27 cellular contexts compared by ENCODE assay signal in the genomic region with DNA sequence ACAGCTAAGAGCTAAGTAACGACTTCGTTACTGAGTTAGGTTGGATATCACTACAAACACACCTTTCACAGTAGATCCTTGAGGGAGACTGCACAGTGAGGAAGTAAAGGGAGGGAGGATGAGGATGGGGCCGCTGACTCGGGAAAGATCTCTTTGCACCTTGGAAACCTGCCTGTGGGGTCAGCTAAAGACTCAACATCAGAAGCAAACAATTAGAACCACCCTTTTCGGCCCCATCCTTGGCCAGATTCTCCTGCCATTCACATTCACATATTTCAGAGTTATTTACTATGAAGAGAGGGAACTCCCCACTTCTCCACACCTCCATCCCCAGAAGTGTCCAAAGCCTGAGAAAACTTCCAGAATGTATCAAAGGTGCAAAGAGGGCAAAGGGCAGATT. TPM values are rescaled to one million over a fixed set of nuclear protein-coding genes. Genes with fewer than 3 reads are reported as not detected.
DNase-seq lines count a peak whose midpoint lies in the region; ATAC-seq, FAIRE-seq and TF ChIP-seq lines count a peak whose summit lies in the region.
"Had no signal": no experiment of that assay in that cellular context is flagged by ENCODE, and none has a peak within 500 bp of the region (broad histone marks: within the 10 kb centered on the region; RNA-seq: fewer than 3 reads in every experiment).

No MANE protein-coding gene starts in this region.

- TF ChIP-seq EP300 in HepG2 (IDR thresholded peaks at IDR 0.05; ENCODE audit: low read depth in 2 of 2, low read length in 2 of 2) = no peak
- TF ChIP-seq EP300 in HepG2 (CRISPR knock-in tag; IDR thresholded peaks at IDR 0.05; ENCODE audit: borderline replicate concordance) = no peak

- no peak for TF ChIP-seq CTCF in HepG2 (CRISPR knock-in tag; IDR thresholded peaks at IDR 0.05)
- no peak for TF ChIP-seq CTCF in right lobe of liver (IDR thresholded peaks at IDR 0.05)
- no peak for TF ChIP-seq CTCF in endodermal cell (conservative IDR thresholded peaks at IDR 0.05)
- no peak for TF ChIP-seq CTCF in gastrocnemius medialis (IDR thresholded peaks at IDR 0.05 in 4 of 5, conservative IDR thresholded peaks at IDR 0.05 in 1 of 5)
- no peak for TF ChIP-seq CTCF in activated CD8-positive, alpha-beta T cell treated with anti-CD3 and anti-CD28 coated beads for 36 hours (IDR thresholded peaks at IDR 0.05)

- TSS peak; percentile 27 for BruUV-seq in HepG2 (replicated peaks; lab: Mats Ljungman, UMichigan)

- no peak for FAIRE-seq in HepG2 (lab: Jason Lieb, UNC)
- FAIRE-seq: GM12891 had no signal

- in situ Hi-C loops in HepG2 (cut with HindIII; ENCODE audit: extremely low pct_ligation_motif_present, low pct_unique_long_range_greater_than_20kb) = no loop called here
- in situ Hi-C loops in gastrocnemius medialis (cut with MboI; ENCODE audit: low sequenced_read_pairs in 4 of 4) = no loop called here

- H3K27ac Mint-ChIP-seq in endodermal cell = peak overlapping the region; percentile 75
- no peak overlapping the region for H3K27ac Mint-ChIP-seq in activated CD8-positive, alpha-beta T cell treated with anti-CD3 and anti-CD28 coated beads for 36 hours
- H3K27ac Mint-ChIP-seq: GM23338 had no signal

- H3K27ac ChIP-seq in HepG2 (ENCODE audit: extremely low read length, insufficient read depth, low read length) (no peak overlapping the region), right lobe of liver (no peak overlapping the region), endodermal cell (ENCODE audit: low read depth, low read length) (no peak overlapping the region), gastrocnemius medialis (peak overlapping the region; percentile 3 to 38 (median 8))
- H3K27ac ChIP-seq: PC-9, SJSA1 had no signal

- H3K36me3 Mint-ChIP-seq in endodermal cell (ENCODE audit: low read depth) = peaks cover 45% of the 10 kb centered on the region
- H3K36me3 Mint-ChIP-seq in activated CD8-positive, alpha-beta T cell treated with anti-CD3 and anti-CD28 coated beads for 36 hours (ENCODE audit: low read depth) = peaks cover 6% of the 10 kb centered on the region

- TF ChIP-seq POLR2A in HepG2 (IDR thresholded peaks at IDR 0.05; ENCODE audit: insufficient read depth in 1 of 2, low read depth in 2 of 2, low read length in 2 of 2) (no peak), right lobe of liver (IDR thresholded peaks at IDR 0.05) (no peak), gastrocnemius medialis (IDR thresholded peaks at IDR 0.05) (no peak)

- CTCF ChIA-PET in HepG2 (lab: Yijun Ruan, JAX; ENCODE audit: low intra/inter-chr PET ratio, low total read pairs) = no interaction called here
- CTCF ChIA-PET in activated CD8-positive, alpha-beta T cell treated with anti-CD3 and anti-CD28 coated beads for 36 hours (lab: Charles Lee) = no interaction called here

- WGBS in HepG2 (ENCODE audit: low lambda C conversion rate) = 96% methylated on average over 5 of the region's 5 CpGs
- whole genome bisulfite sequencing in right lobe of liver (ENCODE audit: insufficient coverage, low coverage, low lambda C conversion rate, missing lambda C conversion rate) = 89% methylated on average over 5 of the region's 5 CpGs
- 98% methylated on average over 2 of the region's 5 CpGs; no CpG with 5 or more reads in 1 of the 2 experiments for WGBS in endodermal cell (ENCODE audit: insufficient coverage in 1 of 2, insufficient read length in 1 of 2), 2 experiments

- H3K9me3 ChIP-seq in HepG2 (ENCODE audit: low read length) = no peaks in the 10 kb centered on the region
- H3K9me3 ChIP-seq in right lobe of liver = no peaks in the 10 kb centered on the region
- H3K9me3 ChIP-seq in endodermal cell (ENCODE audit: control insufficient read depth, low read length) = no peaks in the 10 kb centered on the region
- no peaks in the 10 kb centered on the region for H3K9me3 ChIP-seq in gastrocnemius medialis
- H3K9me3 ChIP-seq: SJSA1 had no signal

- H3K4me3 ChIP-seq in HepG2 (replicated peaks in 1 of 3; ENCODE audit: insufficient read depth in 1 of 3, low read depth in 2 of 3, low read length in 3 of 3) = no peak overlapping the region
- no peak overlapping the region for H3K4me3 ChIP-seq in right lobe of liver
- H3K4me3 ChIP-seq in endodermal cell (ENCODE audit: low read length) = no peak overlapping the region
- no peak overlapping the region for H3K4me3 ChIP-seq in gastrocnemius medialis
- H3K4me3 ChIP-seq: GM23338, PC-9, SJSA1 had no signal

- H4K20me1 ChIP-seq in HepG2 (ENCODE audit: insufficient read depth, low read length) = peaks cover 3% of the 10 kb centered on the region; the same call in 1 of the 2 replicates

- intact Hi-C loops in HepG2 (cut with micrococcal nuclease; ENCODE audit: unreplicated experiment) (no loop called here), right lobe of liver (cut with DNase I) (no loop called here), gastrocnemius medialis (cut with DNase I; ENCODE audit: low total_unique reads) (loop anchor here (1.0 to 10.0 kb wide), 4 partner anchors 70 to 604 kb away; a partner anchor contains a TSS)
- intact Hi-C loops in activated CD8-positive, alpha-beta T cell treated with anti-CD3 and anti-CD28 coated beads for 36 hours (cut with micrococcal nuclease) = no loop called here

- H3K9me3 Mint-ChIP-seq in endodermal cell = no peaks in the 10 kb centered on the region
- H3K9me3 Mint-ChIP-seq in activated CD8-positive, alpha-beta T cell treated with anti-CD3 and anti-CD28 coated beads for 36 hours = no peaks in the 10 kb centered on the region
- H3K9me3 Mint-ChIP-seq: GM23338, H9 had no signal

- no peaks in the 10 kb centered on the region for H3K79me2 ChIP-seq in HepG2 (ENCODE audit: insufficient read depth, low read length)

- no peaks in the 10 kb centered on the region for H3K27me3 Mint-ChIP-seq in endodermal cell (ENCODE audit: insufficient read depth)
- H3K27me3 Mint-ChIP-seq in activated CD8-positive, alpha-beta T cell treated with anti-CD3 and anti-CD28 coated beads for 36 hours = no peaks in the 10 kb centered on the region

- ATAC-seq in HepG2 (no peak), right lobe of liver (no peak), gastrocnemius medialis (no peak)
- ATAC-seq in activated CD8-positive, alpha-beta T cell treated with anti-CD3 and anti-CD28 coated beads for 36 hours = no peak

- H3K4me3 Mint-ChIP-seq in endodermal cell = no peak overlapping the region
- H3K4me3 Mint-ChIP-seq in activated CD8-positive, alpha-beta T cell treated with anti-CD3 and anti-CD28 coated beads for 36 hours = no peak overlapping the region
- H3K4me3 Mint-ChIP-seq: GM23338, H9 had no signal

- peaks cover 34% of the 10 kb centered on the region for H3K4me1 Mint-ChIP-seq in endodermal cell
- H3K4me1 Mint-ChIP-seq in activated CD8-positive, alpha-beta T cell treated with anti-CD3 and anti-CD28 coated beads for 36 hours (ENCODE audit: low read depth) = peaks cover 2% of the 10 kb centered on the region

- peaks cover 10 to 36% of the 10 kb centered on the region in 2 experiments; a peak in 4 of 5 replicates for H3K36me3 ChIP-seq in HepG2 (replicated peaks in 1 of 2; ENCODE audit: control insufficient read depth in 1 of 2, insufficient read depth in 2 of 2, low read length in 2 of 2)
- H3K36me3 ChIP-seq in right lobe of liver = peaks cover 0 to 54% (median 30%) of the 10 kb centered on the region in 4 donors
- peaks cover 64% of the 10 kb centered on the region for H3K36me3 ChIP-seq in endodermal cell (ENCODE audit: control insufficient read depth, insufficient read depth, low read length)
- peaks cover 0 to 4% of the 10 kb centered on the region in 2 donors for H3K36me3 ChIP-seq in gastrocnemius medialis

- no peak overlapping the region for H3K9ac ChIP-seq in HepG2 (ENCODE audit: insufficient read depth, low read depth, low read length)
- no peak overlapping the region for H3K9ac ChIP-seq in endodermal cell (ENCODE audit: extremely low read depth, low read length, poor library complexity, severe bottlenecking)

- no peak for DNase-seq in HepG2 (ENCODE audit: low spot score)
- DNase-seq in right lobe of liver = no peak
- DNase-seq in endodermal cell = peak; percentile 26
- DNase-seq in gastrocnemius medialis = no peak
- DNase-seq in NCI-H510A treated with DMSO at 0.1 percent for 48 hours (lab: John Stamatoyannopoulos, UW) = no peak
- no peak for DNase-seq in activated CD8-positive, alpha-beta T cell treated with anti-CD3 and anti-CD28 coated beads for 36 hours
- DNase-seq in stimulated activated CD4-positive, alpha-beta T cell treated with anti-CD3 and anti-CD28 coated beads, Interleukin-1b, Interleukin-23, amount 100 ng/mL, for 48 hours = no peak
- no peak for DNase-seq in ecto neural progenitor cell (ENCODE audit: low spot score)
- DNase-seq: Calu3, DMS79 treated with DMSO at 0.1 percent for 48 hours, GF-D8, H9, NCI-H1092, NCI-H1436, NCI-H187, NCI-H2081 treated with DMSO at 0.1 percent for 48 hours, NCI-H2171, NCI-H524 treated with DMSO at 0.1 percent for 48 hours, NCI-H774, PC-9, Right ventricle myocardium superior, RPMI8226 had no signal

- H3K4me1 ChIP-seq in HepG2 (ENCODE audit: insufficient read depth, low read length) = peaks cover 16% of the 10 kb centered on the region; the same call in 1 of the 2 replicates
- H3K4me1 ChIP-seq in right lobe of liver = no peaks in the 10 kb centered on the region
- peaks cover 19% of the 10 kb centered on the region for H3K4me1 ChIP-seq in endodermal cell (ENCODE audit: control insufficient read depth, insufficient read depth, low read length)
- H3K4me1 ChIP-seq in gastrocnemius medialis = peaks cover 21 to 22% of the 10 kb centered on the region in 2 donors
- H3K4me1 ChIP-seq: SJSA1 had no signal

- no peak overlapping the region for H3K4me2 ChIP-seq in HepG2 (ENCODE audit: low read depth, low read length)
- H3K4me2 ChIP-seq: GM23338, PC-9 had no signal

- no peak for TF ChIP-seq RAD21 in HepG2 (CRISPR knock-in tag; IDR thresholded peaks at IDR 0.05)

- POLR2A ChIA-PET in HepG2 (lab: Yijun Ruan, JAX) = no interaction called here
- POLR2A ChIA-PET in activated CD8-positive, alpha-beta T cell treated with anti-CD3 and anti-CD28 coated beads for 36 hours (lab: Charles Lee) = no interaction called here

- no peak overlapping the region for H2AFZ ChIP-seq in HepG2 (ENCODE audit: low read length)
- H2AFZ ChIP-seq: GM23338, PC-9 had no signal

- H3K27me3 ChIP-seq in HepG2 (ENCODE audit: control insufficient read depth in 1 of 2, insufficient read depth in 2 of 2, low read length in 2 of 2) (no peaks in the 10 kb centered on the region), right lobe of liver (no peaks in the 10 kb centered on the region), endodermal cell (ENCODE audit: control insufficient read depth, insufficient read depth, low read length, poor library complexity, severe bottlenecking) (no peaks in the 10 kb centered on the region), gastrocnemius medialis (no peaks in the 10 kb centered on the region)
- H3K27me3 ChIP-seq: SJSA1 had no signal

RNA-seq across cellular contexts. Expression of a gene that starts 47.1 kb away (rescaled TPM):
- total RNA-seq in HepG2 (2016; rRNA removed; fragmentation: Illumina TruSeq; extraction: Trizol) (0.20 TPM in 2 replicates), right lobe of liver (not detected), endodermal cell (1 to 10 TPM; 1.2 to 1.5 TPM), gastrocnemius medialis (under 1 TPM in 1 of 4 donors, not detected in 3; 0.18 TPM)
- 0.20 and 0.26 TPM in 2 replicates for total RNA-seq in HepG2 (2016; cell fraction: cytosol; rRNA removed; fragmentation: Illumina TruSeq; extraction: Trizol; ENCODE audit: low read depth)
- total RNA-seq in HepG2 (2016; cell fraction: insoluble cytoplasmic fraction; rRNA removed; fragmentation: Illumina TruSeq; extraction: Trizol) = 0.18 and 0.26 TPM in 2 replicates
- total RNA-seq in HepG2 (2016; cell fraction: membrane; rRNA removed; fragmentation: Illumina TruSeq; extraction: Trizol) = 0.45 TPM in 1 of 2 replicates, not detected in the other
- total RNA-seq in HepG2 (2016; cell fraction: nucleus; rRNA removed; fragmentation: Illumina TruSeq; extraction: Trizol) = not detected in 2 replicates
- 0.25 and 0.56 TPM in 2 replicates for polyA plus RNA-seq in HepG2 (2011; rRNA removed)
- polyA plus RNA-seq in HepG2 (2011; cell fraction: cytosol; rRNA removed) = 0.28 and 0.48 TPM in 2 replicates
- polyA plus RNA-seq in HepG2 (2011; cell fraction: nucleus; rRNA removed) = 0.23 and 0.24 TPM in 2 replicates
- polyA plus RNA-seq in HepG2 (2012) = not detected in 2 replicates
- 0.07 and 0.22 TPM in 2 replicates for polyA plus RNA-seq in HepG2 (2016; cell fraction: cytosol; fragmentation: Illumina TruSeq; extraction: Trizol; ENCODE audit: low read depth)
- 0.29 and 0.39 TPM in 2 replicates for polyA plus RNA-seq in HepG2 (2016; cell fraction: insoluble cytoplasmic fraction; fragmentation: Illumina TruSeq; extraction: Trizol; ENCODE audit: low read depth)
- polyA plus RNA-seq in HepG2 (2016; cell fraction: membrane; fragmentation: Illumina TruSeq; extraction: Trizol; ENCODE audit: low read depth) = 0.48 and 0.54 TPM in 2 replicates
- 0.59 TPM in 1 of 2 replicates, not detected in the other for polyA plus RNA-seq in HepG2 (2016; cell fraction: nucleus; fragmentation: Illumina TruSeq; extraction: Trizol; ENCODE audit: insufficient read depth, low read depth)
- 0.70 TPM in 1 of 2 replicates, not detected in the other for polyA minus RNA-seq in HepG2 (2011; rRNA and poly(A)+ RNA removed; ENCODE audit: low replicate concordance)
- polyA minus RNA-seq in HepG2 (2011; cell fraction: cytosol; rRNA and poly(A)+ RNA removed) = not detected in 2 replicates
- not detected in 2 replicates for polyA minus RNA-seq in HepG2 (2011; cell fraction: nucleus; rRNA and poly(A)+ RNA removed)
- 0.61 TPM for polyA plus RNA-seq in endodermal cell (2013, experiment 1 of 2)
- 0.41 TPM for polyA plus RNA-seq in endodermal cell (2013, experiment 2 of 2)
- not detected for total RNA-seq in activated CD8-positive, alpha-beta T cell treated with anti-CD3 and anti-CD28 coated beads for 36 hours
- total RNA-seq: A172, Calu3, GM23338, PC-9, SJSA1 had no signal
- polyA plus RNA-seq: BJ, GM23338 had no signal

Comparison
In these comparisons a context has a peak if more than half of its experiments do, and no peak if none do; other contexts are left out.
1. H3K27ac ChIP-seq: peak in gastrocnemius medialis (4 of 4); none in HepG2 (single experiment), right lobe of liver (0 of 3) and endodermal cell (single experiment).